8 cellular contexts compared by ENCODE assay signal in genomic region chr12:47772738-47773061, GRCh38. TPM values are rescaled to one million over a fixed set of nuclear protein-coding genes. Genes with fewer than 3 reads are reported as not detected.
A peak's percentile ranks its signal among the peaks of the same experiment; 100 is the strongest.
DNase-seq lines count a peak whose midpoint lies in the region; ATAC-seq and TF ChIP-seq lines count a peak whose summit lies in the region.

No MANE protein-coding gene starts in this region.

- TF ChIP-seq CTCF in CD8-positive, alpha-beta T cell (IDR thresholded peaks at IDR 0.05): no peak
- TF ChIP-seq CTCF in OCI-LY1 (IDR thresholded peaks at IDR 0.05; ENCODE audit: low read length): no peak
- TF ChIP-seq CTCF in osteocyte (IDR thresholded peaks at IDR 0.05): no peak
- no peak for TF ChIP-seq CTCF in lower leg skin (IDR thresholded peaks at IDR 0.05)

- H3K27ac ChIP-seq in CD8-positive, alpha-beta T cell (ENCODE audit: low read depth, low read length): no peak overlapping the region
- no peak overlapping the region for H3K27ac ChIP-seq in OCI-LY1 (ENCODE audit: low read depth, low read length, poor library complexity, severe bottlenecking)

- no peaks in the 10 kb centered on the region for H3K79me2 ChIP-seq in OCI-LY1 (ENCODE audit: insufficient read depth, low read length)

- no peaks in the 10 kb centered on the region for H3F3A ChIP-seq in OCI-LY1 (ENCODE audit: insufficient read depth, low read length)

- no peak for TF ChIP-seq POLR2A in lower leg skin (IDR thresholded peaks at IDR 0.05)

- WGBS in lower leg skin, 2 donors: 10 to 11% methylated on average over 17 of the region's 17 CpGs

- no peaks in the 10 kb centered on the region for H3K9me2 ChIP-seq in OCI-LY1 (ENCODE audit: low read depth, low read length)

- CTCF ChIA-PET in CD8-positive, alpha-beta T cell (lab: Charles Lee): interaction anchor here (1.0 to 18.8 kb wide), 13 partner anchors 9 to 68 kb away, joined by 3 to 500 read pairs (median 5); partner anchors contain the start of genes RAPGEF3 and RPAP3

- peaks cover 2% of the 10 kb centered on the region for H3K36me3 Mint-ChIP-seq in CD8-positive, alpha-beta T cell
- no peaks in the 10 kb centered on the region for H3K36me3 Mint-ChIP-seq in osteocyte (ENCODE audit: unreplicated experiment)

- peaks cover 13% of the 10 kb centered on the region for H3K4me1 ChIP-seq in CD8-positive, alpha-beta T cell (ENCODE audit: insufficient read depth, low read length)
- H3K4me1 ChIP-seq in OCI-LY1 (ENCODE audit: insufficient read depth, low read length, severe bottlenecking): peaks cover 39% of the 10 kb centered on the region
- no peaks in the 10 kb centered on the region for H3K4me1 ChIP-seq in endocrine pancreas (ENCODE audit: control insufficient read depth, insufficient read depth, low read length)

- no peaks in the 10 kb centered on the region for H3K27me3 ChIP-seq in CD8-positive, alpha-beta T cell (ENCODE audit: insufficient read depth, low read length)
- no peaks in the 10 kb centered on the region for H3K27me3 ChIP-seq in OCI-LY1 (ENCODE audit: insufficient read depth, low read length)
- H3K27me3 ChIP-seq in endocrine pancreas (ENCODE audit: control insufficient read depth, insufficient read depth, low read length): no peaks in the 10 kb centered on the region

- ATAC-seq in CD8-positive, alpha-beta T cell: no peak
- ATAC-seq in HG02571 (IDR thresholded peaks at IDR 0.05; ENCODE audit: unreplicated experiment): no peak

- H4K20me1 ChIP-seq in OCI-LY1 (ENCODE audit: insufficient read depth, low read length): no peaks in the 10 kb centered on the region

- intact Hi-C loops in CD8-positive, alpha-beta T cell (cut with DNase I, micrococcal nuclease): loop anchor here (2.0 to 10.0 kb wide), 4 partner anchors 14 to 945 kb away; partner anchors contain the start of genes CCNT1 (in 1 of the 2), RAPGEF3 (in 1 of the 2) and TMEM106C (in 1 of the 2)
- intact Hi-C loops in lower leg skin (cut with DNase I; ENCODE audit: low total_unique reads): no loop called here

- H3K4me3 ChIP-seq in CD8-positive, alpha-beta T cell (ENCODE audit: low read depth, low read length): peak overlapping the region; percentile 58
- H3K4me3 ChIP-seq in OCI-LY1 (ENCODE audit: low read depth, low read length, poor library complexity, severe bottlenecking): peak overlapping the region; percentile 80
- H3K4me3 ChIP-seq in endocrine pancreas (ENCODE audit: control insufficient read depth, insufficient read depth, low read length): peak overlapping the region; percentile 14
- H3K4me3 ChIP-seq in lower leg skin (ENCODE audit: low read depth, poor library complexity, severe bottlenecking): no peak overlapping the region

- no peak overlapping the region for H3K27ac Mint-ChIP-seq in CD8-positive, alpha-beta T cell
- H3K27ac Mint-ChIP-seq in osteocyte (ENCODE audit: unreplicated experiment): peak overlapping the region; percentile 32

- no peaks in the 10 kb centered on the region for H3K27me3 Mint-ChIP-seq in CD8-positive, alpha-beta T cell (ENCODE audit: low read depth)
- H3K27me3 Mint-ChIP-seq in osteocyte (ENCODE audit: unreplicated experiment): no peaks in the 10 kb centered on the region

- POLR2A ChIA-PET in CD8-positive, alpha-beta T cell (lab: Charles Lee): interaction anchor here (0.6 to 2.4 kb wide), 8 partner anchors 10 to 68 kb away, joined by 3 to 7 read pairs (median 3); partner anchors contain the start of gene RAPGEF3

- H3K4me2 ChIP-seq in OCI-LY1 (ENCODE audit: low read length): peak overlapping the region; percentile 58

- no peak for DNase-seq in CD8-positive, alpha-beta T cell
- DNase-seq in osteocyte (ENCODE audit: extremely low spot score, unreplicated experiment) (no peak), DMS 273 treated with DMSO at 0.1 percent for 48 hours (lab: John Stamatoyannopoulos, UW) (no peak), lower leg skin (ENCODE audit: low spot score in 2 of 2) (no peak)
- no peak for DNase-seq in stimulated activated naive CD4-positive, alpha-beta T cell treated with Interleukin-2 at 50 U/mL for 16 hours (lab: John Stamatoyannopoulos, UW)

- H3K9me3 ChIP-seq in CD8-positive, alpha-beta T cell (ENCODE audit: low read length): no peaks in the 10 kb centered on the region
- no peaks in the 10 kb centered on the region for H3K9me3 ChIP-seq in OCI-LY1 (ENCODE audit: low read length)
- H3K9me3 ChIP-seq in endocrine pancreas (ENCODE audit: control insufficient read depth, low read length): no peaks in the 10 kb centered on the region

- H3K9me3 Mint-ChIP-seq in CD8-positive, alpha-beta T cell: no peaks in the 10 kb centered on the region
- no peaks in the 10 kb centered on the region for H3K9me3 Mint-ChIP-seq in osteocyte (ENCODE audit: unreplicated experiment)

- peak overlapping the region; percentile 82 for H3K4me3 Mint-ChIP-seq in CD8-positive, alpha-beta T cell
- peak overlapping the region; percentile 66 for H3K4me3 Mint-ChIP-seq in osteocyte (ENCODE audit: unreplicated experiment)

- no peaks in the 10 kb centered on the region for H3K36me3 ChIP-seq in CD8-positive, alpha-beta T cell (ENCODE audit: insufficient read depth, low read length)
- H3K36me3 ChIP-seq in OCI-LY1 (ENCODE audit: insufficient read depth, low read length) (no peaks in the 10 kb centered on the region), endocrine pancreas (ENCODE audit: control insufficient read depth, insufficient read depth, low read length) (no peaks in the 10 kb centered on the region)

- H2AFZ ChIP-seq in OCI-LY1 (ENCODE audit: low read length): 0 out of 2 replicates have a peak overlapping the region, but pooled peaks have one; percentile 38

- peaks cover 14% of the 10 kb centered on the region for H3K4me1 Mint-ChIP-seq in CD8-positive, alpha-beta T cell (ENCODE audit: low read depth)
- H3K4me1 Mint-ChIP-seq in osteocyte (ENCODE audit: unreplicated experiment): peaks cover 34% of the 10 kb centered on the region

- H3K9ac ChIP-seq in OCI-LY1 (ENCODE audit: low read length): peak overlapping the region; percentile 54; the same call in 1 of the 2 replicates
- H3K9ac ChIP-seq in endocrine pancreas (ENCODE audit: control insufficient read depth, insufficient read depth, low read length): peak overlapping the region; percentile 8

RNA-seq across cellular contexts. Expression of gene SLC48A1, which starts 0.3 kb away (rescaled TPM):
- total RNA-seq in CD8-positive, alpha-beta T cell: 1 to 10 TPM; 4.3 to 5.5 TPM
- total RNA-seq in osteocyte: 21.2 and 21.6 TPM in 2 replicates
- total RNA-seq in lower leg skin: 10 to 100 TPM; 28.2 to 51.7 (median 48.6) TPM

RNA-seq across cellular contexts. Expression of gene RAPGEF3, which starts 14.0 kb away (rescaled TPM):
- under 1 TPM; 0.14 to 0.25 TPM for total RNA-seq in CD8-positive, alpha-beta T cell
- total RNA-seq in osteocyte (1.2 and 1.9 TPM in 2 replicates), lower leg skin (10 to 100 TPM; 13.4 to 27.8 (median 18.9) TPM)

RNA-seq across cellular contexts. Expression of gene HDAC7, which starts 47.0 kb away (rescaled TPM):
- 10 to 100 TPM; 87.3 to 91.4 TPM for total RNA-seq in CD8-positive, alpha-beta T cell
- total RNA-seq in osteocyte: 114 and 120 TPM in 2 replicates
- total RNA-seq in lower leg skin: 100 to 1,000 TPM in 1 of 4 donors, 10 to 100 TPM in 3; 56.3 to 114 (median 63.5) TPM

RNA-seq across cellular contexts. Expression of gene ENDOU, which starts 47.4 kb away (rescaled TPM):
- total RNA-seq in CD8-positive, alpha-beta T cell: under 1 TPM in 1 of 2 experiments, not detected in 1; 0.22 TPM
- not detected in 2 replicates for total RNA-seq in osteocyte
- 10 to 100 TPM in 3 of 4 donors, 1 to 10 TPM in 1; 6.4 to 30.5 (median 17.8) TPM for total RNA-seq in lower leg skin
